Comparison of ENCODE assay signal across 8 cellular contexts in the genomic region with DNA sequence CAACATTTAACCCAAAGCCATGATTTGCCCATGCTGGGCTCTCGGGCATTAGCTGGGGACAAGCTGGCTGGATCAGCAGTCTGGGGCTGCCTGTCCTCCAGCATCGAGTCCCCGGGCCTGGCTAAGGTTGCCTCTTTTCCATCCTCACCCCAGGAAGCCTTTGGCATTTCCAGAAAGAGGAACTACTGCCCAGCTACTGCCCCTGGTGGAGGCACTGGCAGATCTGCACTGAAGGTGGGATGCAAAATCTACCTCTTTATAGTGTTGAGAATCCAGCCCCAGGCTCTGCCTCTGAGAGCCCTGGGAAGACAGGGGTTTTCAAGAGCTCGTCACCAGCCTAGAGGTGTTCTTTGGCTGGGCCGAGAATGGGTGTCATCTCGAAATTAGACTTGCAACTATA.
DNase-seq lines count a peak whose midpoint lies in the region; ATAC-seq and TF ChIP-seq lines count a peak whose summit lies in the region.

No MANE protein-coding gene starts in this region.

- ATAC-seq in GM21367 (IDR thresholded peaks at IDR 0.05; ENCODE audit: unreplicated experiment), result no peak
- no peak for ATAC-seq in HG02981 (IDR thresholded peaks at IDR 0.05; ENCODE audit: unreplicated experiment)
- no peak for ATAC-seq in GM18505 (IDR thresholded peaks at IDR 0.05; ENCODE audit: unreplicated experiment)

- DNase-seq in ELF-1 (ENCODE audit: low read depth, low spot score) (peak; percentile 55), OCI-LY7 (ENCODE audit: low spot score) (peak; percentile 7), fibroblast of pulmonary artery (ENCODE audit: low read depth) (no peak), cortex of kidney (lab: John Stamatoyannopoulos, UW) (no peak)

- CTCF ChIA-PET in OCI-LY7 (lab: Charles Lee; ENCODE audit: unreplicated experiment), result no interaction called here

- POLR2A ChIA-PET in OCI-LY7 (lab: Charles Lee), result no interaction called here

- no peak overlapping the region for H3K4me2 ChIP-seq in OCI-LY7 (ENCODE audit: low read length)

- H3K36me3 ChIP-seq in OCI-LY7 (ENCODE audit: insufficient read depth, low read length), result no peaks in the 10 kb centered on the region

- no peaks in the 10 kb centered on the region for H4K20me1 ChIP-seq in OCI-LY7 (ENCODE audit: insufficient read depth, low read length)

- H2AFZ ChIP-seq in OCI-LY7 (ENCODE audit: low read length), result no peak overlapping the region

- no peaks in the 10 kb centered on the region for H3K4me1 ChIP-seq in OCI-LY7 (ENCODE audit: insufficient read depth, low read length, poor library complexity, severe bottlenecking)

- no TSS peak for BruUV-seq in OCI-LY7 (replicated peaks; lab: Mats Ljungman, UMichigan)

- TF ChIP-seq CTCF in 22Rv1 (IDR thresholded peaks at IDR 0.05) (peak; percentile 7; the same call in 1 of the 2 replicates), OCI-LY7 (conservative IDR thresholded peaks at IDR 0.05; ENCODE audit: low read length) (0 out of 2 replicates have a peak, but pooled peaks have one; percentile 32), fibroblast of pulmonary artery (IDR thresholded peaks at IDR 0.05; ENCODE audit: low read length, missing control alignments) (peak; percentile 34)

- no peaks in the 10 kb centered on the region for H3K9me2 ChIP-seq in OCI-LY7 (ENCODE audit: insufficient read depth, low read length)

- H3K9me3 ChIP-seq in OCI-LY7 (ENCODE audit: low read length), result 0 out of 2 replicates have a peak, but pooled peaks cover 4% of the 10 kb centered on the region

- no peak for TF ChIP-seq POLR2A in GM18505 (IDR thresholded peaks at IDR 0.05; ENCODE audit: borderline replicate concordance, extremely low read depth, insufficient read depth, insufficient read length)

- H3K27ac ChIP-seq in 22Rv1 (no peak overlapping the region), OCI-LY7 (ENCODE audit: low read depth, low read length, poor library complexity, severe bottlenecking) (no peak overlapping the region)

- H3K4me3 ChIP-seq in OCI-LY7 (ENCODE audit: low read depth, low read length, poor library complexity, severe bottlenecking), result no peak overlapping the region
- no peak overlapping the region for H3K4me3 ChIP-seq in fibroblast of pulmonary artery (replicated peaks; ENCODE audit: low read depth, low read length)

- H3K79me2 ChIP-seq in OCI-LY7 (ENCODE audit: insufficient read depth, low read depth, low read length), result no peaks in the 10 kb centered on the region

- intact Hi-C loops in OCI-LY7 (cut with micrococcal nuclease; ENCODE audit: unreplicated experiment), result no loop called here

Comparison
In these comparisons a context has a peak if more than half of its experiments do, and no peak if none do; other contexts are left out.
1. DNase-seq: peak in ELF-1 (single experiment) and OCI-LY7 (single experiment); none in fibroblast of pulmonary artery (single experiment) and cortex of kidney (single experiment).
2. Peak in every context shown above with its lines, with median percentiles within 50 percentile points of each other: CTCF ChIP-seq.